ENCODE assay signal across 20 cellular contexts in the genomic region with DNA sequence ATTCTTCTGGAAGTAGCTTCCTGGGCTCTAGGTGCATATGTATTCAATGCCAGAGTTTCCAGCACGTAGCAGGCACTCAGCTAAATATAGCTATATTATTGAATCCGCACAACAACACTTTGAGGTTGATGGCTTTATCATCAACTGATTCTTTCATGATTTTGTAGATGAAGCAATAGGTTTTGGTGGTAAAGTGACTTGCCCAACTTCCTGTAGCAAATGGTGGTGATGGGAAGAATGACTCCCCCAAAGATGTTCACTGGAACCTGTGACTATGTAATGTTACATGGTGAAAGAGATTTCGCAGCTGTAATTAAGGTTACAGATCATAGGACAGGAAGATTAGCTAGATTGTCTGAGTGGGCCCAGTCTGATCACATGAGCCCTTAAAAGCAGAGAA. TPM values are rescaled to one million over a fixed set of nuclear protein-coding genes. Genes with fewer than 3 reads are reported as not detected.
DNase-seq lines count a peak whose midpoint lies in the region; ATAC-seq and TF ChIP-seq lines count a peak whose summit lies in the region.
"Had no signal": no experiment of that assay in that cellular context is flagged by ENCODE, and none has a peak within 500 bp of the region (broad histone marks: within the 10 kb centered on the region; RNA-seq: fewer than 3 reads in every experiment).

No MANE protein-coding gene starts in this region.

- CTCF ChIA-PET in activated CD8-positive, alpha-beta T cell treated with anti-CD3 and anti-CD28 coated beads, Interleukin-2, amount 10 ng/mL, durations not matched to agents 7 days and 5 days (lab: Charles Lee), result interaction anchor here (0.9 to 2.4 kb wide), 6 partner anchors 8 to 123 kb away, joined by 3 to 12 read pairs (median 4); a partner anchor contains a TSS

- H3K4me3 Mint-ChIP-seq in activated T-cell treated with anti-CD3 and anti-CD28 coated beads, Interleukin-2, amount 50 U/mL, for 24 hours, result no peak overlapping the region
- H3K4me3 Mint-ChIP-seq in activated CD8-positive, alpha-beta T cell treated with anti-CD3 and anti-CD28 coated beads, Interleukin-2, amount 10 ng/mL, durations not matched to agents 7 days and 5 days, result no peak overlapping the region
- H3K4me3 Mint-ChIP-seq in stimulated activated naive CD8-positive, alpha-beta T cell treated with anti-CD3 and anti-CD28 coated beads, Interleukin-15, Interleukin-2, amounts not matched to agents 100 ng/mL and 50 ng/mL, for 24 hours, result peak overlapping the region; percentile 6
- no peak overlapping the region for H3K4me3 Mint-ChIP-seq in mesothelial cell of epicardium
- H3K4me3 Mint-ChIP-seq: activated CD4-positive, alpha-beta T cell treated with anti-CD3 and anti-CD28 coated beads, Interleukin-2, amount 10 ng/mL, durations not matched to agents 24 days and 14 days had no signal

- peak; percentile 27 for ATAC-seq in activated CD8-positive, alpha-beta T cell treated with anti-CD3 and anti-CD28 coated beads, Interleukin-2, amount 10 ng/mL, durations not matched to agents 7 days and 5 days
- ATAC-seq: esophagus mucosa, HCT116 had no signal

- no peaks in the 10 kb centered on the region for H3K9me3 Mint-ChIP-seq in activated T-cell treated with anti-CD3 and anti-CD28 coated beads, Interleukin-2, amount 50 U/mL, for 24 hours
- H3K9me3 Mint-ChIP-seq in activated CD8-positive, alpha-beta T cell treated with anti-CD3 and anti-CD28 coated beads, Interleukin-2, amount 10 ng/mL, durations not matched to agents 7 days and 5 days (ENCODE audit: insufficient read depth), result no peaks in the 10 kb centered on the region
- no peaks in the 10 kb centered on the region for H3K9me3 Mint-ChIP-seq in stimulated activated naive CD8-positive, alpha-beta T cell treated with anti-CD3 and anti-CD28 coated beads, Interleukin-15, Interleukin-2, amounts not matched to agents 100 ng/mL and 50 ng/mL, for 24 hours
- no peaks in the 10 kb centered on the region for H3K9me3 Mint-ChIP-seq in mesothelial cell of epicardium
- H3K9me3 Mint-ChIP-seq: activated CD4-positive, alpha-beta T cell treated with anti-CD3 and anti-CD28 coated beads, Interleukin-2, amount 10 ng/mL, durations not matched to agents 24 days and 14 days had no signal

- H3K27me3 Mint-ChIP-seq in activated T-cell treated with anti-CD3 and anti-CD28 coated beads, Interleukin-2, amount 50 U/mL, for 24 hours, result no peaks in the 10 kb centered on the region
- H3K27me3 Mint-ChIP-seq in activated CD8-positive, alpha-beta T cell treated with anti-CD3 and anti-CD28 coated beads, Interleukin-2, amount 10 ng/mL, durations not matched to agents 7 days and 5 days (ENCODE audit: low read depth), result peaks cover 2% of the 10 kb centered on the region
- peaks cover 3% of the 10 kb centered on the region for H3K27me3 Mint-ChIP-seq in stimulated activated naive CD8-positive, alpha-beta T cell treated with anti-CD3 and anti-CD28 coated beads, Interleukin-15, Interleukin-2, amounts not matched to agents 100 ng/mL and 50 ng/mL, for 24 hours
- H3K27me3 Mint-ChIP-seq in mesothelial cell of epicardium (ENCODE audit: low read depth), result peaks cover 22% of the 10 kb centered on the region

- DNase-seq in activated T-cell treated with anti-CD3 and anti-CD28 coated beads, Interleukin-2, amount 50 U/mL, for 24 hours, result no peak
- DNase-seq in activated T-cell treated with anti-CD3 and anti-CD28 coated beads, Interleukin-2, amount 50 U/mL, for 48 hours, result no peak
- DNase-seq in MV-4-11 (lab: John Stamatoyannopoulos, UW) (peak; percentile 96), T-helper 9 cell (no peak), mesothelial cell of epicardium (ENCODE audit: low spot score in 2 of 2, unreplicated experiment in 2 of 2) (no peak), NCI-H526 (lab: John Stamatoyannopoulos, UW) (no peak)
- no peak for DNase-seq in activated CD8-positive, alpha-beta T cell treated with anti-CD3 and anti-CD28 coated beads, Interleukin-2, amount 10 ng/mL, durations not matched to agents 7 days and 5 days
- DNase-seq: activated CD4-positive, alpha-beta T cell treated with anti-CD3 and anti-CD28 coated beads, Interleukin-2, amount 10 ng/mL, durations not matched to agents 24 days and 14 days; brain microvascular endothelial cell; C1 segment of cervical spinal cord; effector memory CD4-positive, alpha-beta T cell; kidney; NCI-H1048; NCI-H2029 treated with DMSO at 0.1 percent for 48 hours had no signal

- POLR2A ChIA-PET in activated CD8-positive, alpha-beta T cell treated with anti-CD3 and anti-CD28 coated beads, Interleukin-2, amount 10 ng/mL, durations not matched to agents 7 days and 5 days (lab: Charles Lee), result no interaction called here

- H3K36me3 Mint-ChIP-seq in activated T-cell treated with anti-CD3 and anti-CD28 coated beads, Interleukin-2, amount 50 U/mL, for 24 hours (ENCODE audit: low read depth), result no peaks in the 10 kb centered on the region
- H3K36me3 Mint-ChIP-seq in activated CD8-positive, alpha-beta T cell treated with anti-CD3 and anti-CD28 coated beads, Interleukin-2, amount 10 ng/mL, durations not matched to agents 7 days and 5 days (ENCODE audit: low read depth), result no peaks in the 10 kb centered on the region
- H3K36me3 Mint-ChIP-seq in stimulated activated naive CD8-positive, alpha-beta T cell treated with anti-CD3 and anti-CD28 coated beads, Interleukin-15, Interleukin-2, amounts not matched to agents 100 ng/mL and 50 ng/mL, for 24 hours (ENCODE audit: low read depth), result no peaks in the 10 kb centered on the region
- H3K36me3 Mint-ChIP-seq in mesothelial cell of epicardium, result no peaks in the 10 kb centered on the region

- H3K4me1 Mint-ChIP-seq in activated T-cell treated with anti-CD3 and anti-CD28 coated beads, Interleukin-2, amount 50 U/mL, for 24 hours (ENCODE audit: low read depth), result peaks cover 10% of the 10 kb centered on the region
- peaks cover 22% of the 10 kb centered on the region for H3K4me1 Mint-ChIP-seq in activated CD8-positive, alpha-beta T cell treated with anti-CD3 and anti-CD28 coated beads, Interleukin-2, amount 10 ng/mL, durations not matched to agents 7 days and 5 days (ENCODE audit: low read depth)
- peaks cover 12% of the 10 kb centered on the region for H3K4me1 Mint-ChIP-seq in stimulated activated naive CD8-positive, alpha-beta T cell treated with anti-CD3 and anti-CD28 coated beads, Interleukin-15, Interleukin-2, amounts not matched to agents 100 ng/mL and 50 ng/mL, for 24 hours (ENCODE audit: low read depth)
- no peaks in the 10 kb centered on the region for H3K4me1 Mint-ChIP-seq in mesothelial cell of epicardium
- H3K4me1 Mint-ChIP-seq: activated CD4-positive, alpha-beta T cell treated with anti-CD3 and anti-CD28 coated beads, Interleukin-2, amount 10 ng/mL, durations not matched to agents 24 days and 14 days had no signal

- TF ChIP-seq CTCF in mesothelial cell of epicardium (IDR thresholded peaks at IDR 0.05; ENCODE audit: unreplicated experiment), result no peak

- peak overlapping the region; percentile 42 for H3K27ac Mint-ChIP-seq in activated T-cell treated with anti-CD3 and anti-CD28 coated beads, Interleukin-2, amount 50 U/mL, for 24 hours
- no peak overlapping the region for H3K27ac Mint-ChIP-seq in activated CD8-positive, alpha-beta T cell treated with anti-CD3 and anti-CD28 coated beads, Interleukin-2, amount 10 ng/mL, durations not matched to agents 7 days and 5 days
- peak overlapping the region; percentile 34 for H3K27ac Mint-ChIP-seq in stimulated activated naive CD8-positive, alpha-beta T cell treated with anti-CD3 and anti-CD28 coated beads, Interleukin-15, Interleukin-2, amounts not matched to agents 100 ng/mL and 50 ng/mL, for 24 hours
- H3K27ac Mint-ChIP-seq in mesothelial cell of epicardium, result no peak overlapping the region
- H3K27ac Mint-ChIP-seq: activated CD4-positive, alpha-beta T cell treated with anti-CD3 and anti-CD28 coated beads, Interleukin-2, amount 10 ng/mL, durations not matched to agents 24 days and 14 days had no signal

RNA-seq across cellular contexts. Expression of a gene that starts 3.2 kb away (rescaled TPM):
- total RNA-seq in activated CD8-positive, alpha-beta T cell treated with anti-CD3 and anti-CD28 coated beads, Interleukin-2, amount 10 ng/mL, durations not matched to agents 7 days and 5 days, result 1 to 10 TPM; 1.3 to 2.7 TPM
- not detected in 3 replicates for total RNA-seq in mesothelial cell of epicardium

RNA-seq across cellular contexts. Expression of a gene that starts 10.9 kb away (rescaled TPM):
- total RNA-seq in activated CD8-positive, alpha-beta T cell treated with anti-CD3 and anti-CD28 coated beads, Interleukin-2, amount 10 ng/mL, durations not matched to agents 7 days and 5 days, result not detected
- not detected in 3 replicates for total RNA-seq in mesothelial cell of epicardium
- total RNA-seq: activated CD4-positive, alpha-beta T cell treated with anti-CD3 and anti-CD28 coated beads, Interleukin-2, amount 10 ng/mL, durations not matched to agents 24 days and 14 days; esophagus mucosa; frontal cortex; kidney; myocyte; omental fat pad had no signal

Comparison
In these comparisons a context has a peak if more than half of its experiments do, and no peak if none do; other contexts are left out.
1. H3K27ac Mint-ChIP-seq: peak in activated T-cell treated with anti-CD3 and anti-CD28 coated beads, Interleukin-2, amount 50 U/mL, for 24 hours (single experiment) and stimulated activated naive CD8-positive, alpha-beta T cell treated with anti-CD3 and anti-CD28 coated beads, Interleukin-15, Interleukin-2, amounts not matched to agents 100 ng/mL and 50 ng/mL, for 24 hours (single experiment); none in activated CD8-positive, alpha-beta T cell treated with anti-CD3 and anti-CD28 coated beads, Interleukin-2, amount 10 ng/mL, durations not matched to agents 7 days and 5 days (single experiment) and mesothelial cell of epicardium (single experiment).